Comparison of ENCODE assay signal across 32 cellular contexts in the genomic region with DNA sequence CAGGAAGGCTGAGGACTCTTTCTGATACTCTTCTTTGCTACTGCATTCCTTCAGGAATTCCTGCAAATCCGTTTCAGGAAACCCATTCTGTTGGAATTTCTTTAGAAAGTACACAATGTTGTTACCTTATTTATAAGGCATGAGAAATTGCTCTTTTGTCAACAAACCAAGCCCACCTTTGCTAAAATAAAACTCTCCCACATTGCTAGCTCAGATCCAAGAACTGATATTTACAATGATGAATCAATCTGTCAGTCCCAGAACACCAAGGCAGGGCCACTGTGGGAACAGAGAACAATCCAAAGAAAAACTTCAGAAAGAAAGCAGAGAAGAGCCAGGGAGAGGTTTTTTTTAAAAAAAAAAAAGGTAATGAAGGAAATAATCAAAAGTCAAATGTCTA. TPM values are rescaled to one million over a fixed set of nuclear protein-coding genes. Genes with fewer than 3 reads are reported as not detected.
"Had no signal": no experiment of that assay in that cellular context is flagged by ENCODE, and none has a peak within 500 bp of the region (broad histone marks: within the 10 kb centered on the region; RNA-seq: fewer than 3 reads in every experiment).

No MANE protein-coding gene starts in this region.

- H3K36me3 ChIP-seq: adrenal gland, brain microvascular endothelial cell, breast epithelium had no signal

- H3K27ac ChIP-seq: adrenal gland, body of pancreas, brain microvascular endothelial cell, breast epithelium, VCaP had no signal

- H3K27me3 ChIP-seq: adrenal gland, body of pancreas had no signal

- H3K9me3 ChIP-seq: adrenal gland, body of pancreas, breast epithelium had no signal

- ATAC-seq: activated CD4-positive, alpha-beta T cell treated with anti-CD3 and anti-CD28 coated beads for 36 hours; activated CD4-positive, CD25-positive, alpha-beta regulatory T cell treated with anti-CD3 and anti-CD28 coated beads, Interleukin-2, amount 50 U/mL, for 24 hours; activated CD8-positive, alpha-beta memory T cell treated with anti-CD3 and anti-CD28 coated beads, Interleukin-2, amount 10 ng/mL, durations not matched to agents 7 days and 5 days; body of pancreas had no signal

- H3K36me3 Mint-ChIP-seq: activated naive CD4-positive, alpha-beta T cell treated with anti-CD3 and anti-CD28 coated beads, Interleukin-2, amount 50 U/mL, for 24 hours had no signal

- H3K9me3 Mint-ChIP-seq: activated CD4-positive, alpha-beta memory T cell treated with anti-CD3 and anti-CD28 coated beads, Interleukin-2, amount 10 ng/mL, durations not matched to agents 7 days and 5 days; activated CD4-positive, alpha-beta T cell treated with anti-CD3 and anti-CD28 coated beads, Interleukin-2, amount 10 ng/mL, durations not matched to agents 7 days and 5 days; activated naive CD4-positive, alpha-beta T cell treated with anti-CD3 and anti-CD28 coated beads, Interleukin-2, amount 10 ng/mL, durations not matched to agents 7 days and 5 days; activated naive CD4-positive, alpha-beta T cell treated with anti-CD3 and anti-CD28 coated beads, Interleukin-2, amount 50 U/mL, for 24 hours; activated naive CD8-positive, alpha-beta T cell treated with anti-CD3 and anti-CD28 coated beads for 36 hours; activated T-cell treated with anti-CD3 and anti-CD28 coated beads, Interleukin-2, amount 50 U/mL, for 24 hours; activated T-helper 2 cell treated with anti-CD3 and anti-CD28 coated beads, Interferon-gamma antibody, Interleukin-2, Interleukin-4, amounts not matched to agents 10 μg/mL and 5 μg/mL and 100 μg/mL, durations not matched to agents 14 hours and 24 hours and 36 hours; T-helper 1 cell treated with Interleukin-12 subunit alpha and Interleukin-12 subunit beta and Interleukin-4 antibody, amounts not matched to agents 30 μg/mL and 1 μg/mL, for 36 hours had no signal

- DNase-seq: activated CD4-positive, alpha-beta memory T cell treated with anti-CD3 and anti-CD28 coated beads, Interleukin-2, amount 10 ng/mL, durations not matched to agents 7 days and 5 days; activated CD4-positive, alpha-beta T cell treated with anti-CD3 and anti-CD28 coated beads for 1 hour; activated CD4-positive, alpha-beta T cell treated with anti-CD3 and anti-CD28 coated beads for 36 hours; activated CD4-positive, alpha-beta T cell treated with anti-CD3 and anti-CD28 coated beads for 48 hours; activated CD4-positive, alpha-beta T cell treated with anti-CD3 and anti-CD28 coated beads, Interleukin-2, amount 50 U/mL, for 48 hours; activated CD4-positive, CD25-positive, alpha-beta regulatory T cell; activated CD8-positive, alpha-beta memory T cell treated with anti-CD3 and anti-CD28 coated beads for 24 hours; activated CD8-positive, alpha-beta memory T cell treated with anti-CD3 and anti-CD28 coated beads, Interleukin-2, amount 10 ng/mL, durations not matched to agents 7 days and 5 days; activated CD8-positive, alpha-beta memory T cell treated with anti-CD3 and anti-CD28 coated beads, Interleukin-2, amount 50 U/mL, for 48 hours; activated CD8-positive, alpha-beta T cell treated with anti-CD3 and anti-CD28 coated beads, Interleukin-2, amount 10 ng/mL, durations not matched to agents 7 days and 5 days; activated effector memory CD4-positive, alpha-beta T cell treated with Interleukin-2 at 50 U/mL for 16 hours; activated gamma-delta T cell; activated naive CD4-positive, alpha-beta T cell treated with Interleukin-2 at 50 U/mL for 16 hours; activated naive CD8-positive, alpha-beta T cell treated with anti-CD3 and anti-CD28 coated beads for 36 hours; activated T-cell treated with anti-CD3 and anti-CD28 coated beads, Interleukin-2, amount 50 U/mL, for 24 hours; activated T-cell treated with anti-CD3 and anti-CD28 coated beads, Interleukin-2, amount 50 U/mL, for 48 hours; adrenal gland; amniotic stem cell; aorta; body of pancreas; brain microvascular endothelial cell; central memory CD4-positive, alpha-beta T cell; T-helper 1 cell; T-helper 9 cell had no signal

- H3K4me3 Mint-ChIP-seq: activated CD4-positive, alpha-beta memory T cell treated with anti-CD3 and anti-CD28 coated beads, Interleukin-2, amount 10 ng/mL, durations not matched to agents 7 days and 5 days; activated CD4-positive, alpha-beta T cell treated with anti-CD3 and anti-CD28 coated beads for 36 hours; activated CD4-positive, alpha-beta T cell treated with anti-CD3 and anti-CD28 coated beads, Interleukin-2, amount 10 ng/mL, durations not matched to agents 7 days and 5 days; activated CD8-positive, alpha-beta memory T cell treated with anti-CD3 and anti-CD28 coated beads, Interleukin-2, amount 10 ng/mL, durations not matched to agents 7 days and 5 days; activated CD8-positive, alpha-beta T cell treated with anti-CD3 and anti-CD28 coated beads, Interleukin-2, amount 10 ng/mL, durations not matched to agents 7 days and 5 days; activated naive CD4-positive, alpha-beta T cell treated with anti-CD3 and anti-CD28 coated beads, Interleukin-2, amount 10 ng/mL, durations not matched to agents 7 days and 5 days; activated naive CD4-positive, alpha-beta T cell treated with anti-CD3 and anti-CD28 coated beads, Interleukin-2, amount 50 U/mL, for 24 hours; activated naive CD8-positive, alpha-beta T cell treated with anti-CD3 and anti-CD28 coated beads for 36 hours; activated T-cell treated with anti-CD3 and anti-CD28 coated beads, Interleukin-2, amount 50 U/mL, for 24 hours; T-helper 1 cell treated with Interleukin-12 subunit alpha and Interleukin-12 subunit beta and Interleukin-4 antibody, amounts not matched to agents 30 μg/mL and 1 μg/mL, for 36 hours had no signal

- H3K4me1 ChIP-seq: adrenal gland, breast epithelium had no signal

- H3K4me3 ChIP-seq: adrenal gland, body of pancreas, breast epithelium had no signal

- H3K27ac Mint-ChIP-seq: activated CD4-positive, alpha-beta memory T cell treated with anti-CD3 and anti-CD28 coated beads, Interleukin-2, amount 10 ng/mL, durations not matched to agents 7 days and 5 days; activated CD4-positive, alpha-beta T cell treated with anti-CD3 and anti-CD28 coated beads for 36 hours; activated CD4-positive, alpha-beta T cell treated with anti-CD3 and anti-CD28 coated beads, Interleukin-2, amount 10 ng/mL, durations not matched to agents 7 days and 5 days; activated CD8-positive, alpha-beta memory T cell treated with anti-CD3 and anti-CD28 coated beads, Interleukin-2, amount 10 ng/mL, durations not matched to agents 7 days and 5 days; activated naive CD4-positive, alpha-beta T cell treated with anti-CD3 and anti-CD28 coated beads, Interleukin-2, amount 10 ng/mL, durations not matched to agents 7 days and 5 days; activated naive CD4-positive, alpha-beta T cell treated with anti-CD3 and anti-CD28 coated beads, Interleukin-2, amount 50 U/mL, for 24 hours; activated naive CD8-positive, alpha-beta T cell treated with anti-CD3 and anti-CD28 coated beads for 36 hours; activated T-cell treated with anti-CD3 and anti-CD28 coated beads, Interleukin-2, amount 50 U/mL, for 24 hours; activated T-helper 2 cell treated with anti-CD3 and anti-CD28 coated beads, Interferon-gamma antibody, Interleukin-2, Interleukin-4, amounts not matched to agents 10 μg/mL and 5 μg/mL and 100 μg/mL, durations not matched to agents 14 hours and 24 hours and 36 hours; T-helper 1 cell treated with Interleukin-12 subunit alpha and Interleukin-12 subunit beta and Interleukin-4 antibody, amounts not matched to agents 30 μg/mL and 1 μg/mL, for 36 hours had no signal

- H3K27me3 Mint-ChIP-seq: activated CD4-positive, alpha-beta memory T cell treated with anti-CD3 and anti-CD28 coated beads, Interleukin-2, amount 10 ng/mL, durations not matched to agents 7 days and 5 days; activated CD4-positive, alpha-beta T cell treated with anti-CD3 and anti-CD28 coated beads for 36 hours; activated CD4-positive, alpha-beta T cell treated with anti-CD3 and anti-CD28 coated beads, Interleukin-2, amount 10 ng/mL, durations not matched to agents 7 days and 5 days; activated CD8-positive, alpha-beta memory T cell treated with anti-CD3 and anti-CD28 coated beads, Interleukin-2, amount 10 ng/mL, durations not matched to agents 7 days and 5 days; activated naive CD4-positive, alpha-beta T cell treated with anti-CD3 and anti-CD28 coated beads, Interleukin-2, amount 10 ng/mL, durations not matched to agents 7 days and 5 days; activated naive CD4-positive, alpha-beta T cell treated with anti-CD3 and anti-CD28 coated beads, Interleukin-2, amount 50 U/mL, for 24 hours; activated naive CD8-positive, alpha-beta T cell treated with anti-CD3 and anti-CD28 coated beads for 36 hours; activated T-cell treated with anti-CD3 and anti-CD28 coated beads, Interleukin-2, amount 50 U/mL, for 24 hours had no signal

RNA-seq across cellular contexts. Expression of a gene that starts 36.6 kb away (rescaled TPM):
- total RNA-seq: activated T-helper 2 cell treated with anti-CD3 and anti-CD28 coated beads, Interferon-gamma antibody, Interleukin-2, Interleukin-4, amounts not matched to agents 10 μg/mL and 5 μg/mL and 100 μg/mL, durations not matched to agents 14 hours and 24 hours and 36 hours had no signal
